8 cellular contexts compared by ENCODE assay signal in the genomic region with DNA sequence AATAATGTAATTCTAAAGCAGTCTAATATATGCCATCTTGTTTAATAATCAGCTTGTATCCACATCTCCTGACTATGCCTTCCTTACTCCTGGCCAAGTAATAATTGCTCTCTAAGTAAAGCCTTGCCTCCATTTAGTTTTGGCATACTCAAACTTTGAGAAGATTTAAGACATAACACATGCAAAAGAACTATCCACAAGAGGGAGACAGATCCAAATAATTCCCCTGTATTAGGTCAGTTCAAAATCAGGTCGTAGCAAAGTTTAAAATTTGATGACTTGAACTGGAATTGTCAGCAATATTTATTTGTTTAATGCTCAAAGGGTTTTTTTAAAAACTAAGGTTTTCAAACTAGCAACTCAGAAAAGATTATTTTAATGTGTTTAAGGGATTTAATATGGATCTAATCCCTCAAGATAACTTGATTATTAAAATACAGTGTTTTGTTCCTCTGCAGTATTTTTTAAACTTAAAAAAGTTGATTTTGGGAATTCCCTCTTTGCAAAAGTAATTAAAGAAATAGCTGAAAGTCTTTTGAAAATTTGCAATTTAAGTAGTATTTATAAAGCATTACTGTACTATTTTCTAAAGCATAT.
DNase-seq lines count a peak whose midpoint lies in the region; ATAC-seq and TF ChIP-seq lines count a peak whose summit lies in the region.

No MANE protein-coding gene starts in this region.

- no peak overlapping the region for H2AFZ ChIP-seq in parathyroid adenoma

- ATAC-seq in GM21360 (IDR thresholded peaks at IDR 0.05; ENCODE audit: unreplicated experiment) = no peak
- no peak for ATAC-seq in naive thymus-derived CD8-positive, alpha-beta T cell

- no peak overlapping the region for H3K4me3 ChIP-seq in parathyroid adenoma (ENCODE audit: low read depth, low read length)

- H3K4me1 ChIP-seq in parathyroid adenoma = no peaks in the 10 kb centered on the region

- POLR2A ChIA-PET in naive thymus-derived CD8-positive, alpha-beta T cell (lab: Charles Lee) = no interaction called here

- H3K9me3 Mint-ChIP-seq in endothelial cell (ENCODE audit: unreplicated experiment) = no peaks in the 10 kb centered on the region
- H3K9me3 Mint-ChIP-seq in naive thymus-derived CD8-positive, alpha-beta T cell = no peaks in the 10 kb centered on the region

- DNase-seq in NCI-H2107 treated with DMSO at 0.1 percent for 48 hours (lab: John Stamatoyannopoulos, UW; ENCODE audit: unreplicated experiment) (peak; percentile 72), NCI-H2107 (lab: John Stamatoyannopoulos, UW) (no peak), NCI-H460 (ENCODE audit: extremely low read depth, low read depth) (peak; percentile 46), endothelial cell (ENCODE audit: low spot score) (no peak)
- DNase-seq in activated naive CD4-positive, alpha-beta T cell treated with anti-CD3 and anti-CD28 coated beads, Interleukin-2, amount 50 U/mL, for 16 hours = no peak
- DNase-seq in naive thymus-derived CD8-positive, alpha-beta T cell = no peak

- no peaks in the 10 kb centered on the region for H3K27me3 ChIP-seq in parathyroid adenoma (ENCODE audit: control insufficient read depth, insufficient read depth, low read length)

- peaks cover 20% of the 10 kb centered on the region for H3K4me1 Mint-ChIP-seq in endothelial cell (ENCODE audit: unreplicated experiment)
- H3K4me1 Mint-ChIP-seq in naive thymus-derived CD8-positive, alpha-beta T cell = peaks cover 0 to 14% (median 0%) of the 10 kb centered on the region in 4 donors

- peaks cover 3% of the 10 kb centered on the region for H3K27me3 Mint-ChIP-seq in endothelial cell (ENCODE audit: unreplicated experiment)
- H3K27me3 Mint-ChIP-seq in naive thymus-derived CD8-positive, alpha-beta T cell = peaks cover 0 to 3% (median 0%) of the 10 kb centered on the region in 5 donors

- TF ChIP-seq CTCF in endothelial cell (IDR thresholded peaks at IDR 0.05; ENCODE audit: unreplicated experiment) = peak; percentile 13
- peak; percentile 72 for TF ChIP-seq CTCF in parathyroid adenoma (IDR thresholded peaks at IDR 0.05)

- no peak overlapping the region for H3K4me2 ChIP-seq in parathyroid adenoma (ENCODE audit: low read length)

- H3K36me3 ChIP-seq in parathyroid adenoma (ENCODE audit: control insufficient read depth, insufficient read depth, low read length) = no peaks in the 10 kb centered on the region

- no peak overlapping the region for H3K9ac ChIP-seq in parathyroid adenoma

- H3K4me3 Mint-ChIP-seq in endothelial cell (ENCODE audit: unreplicated experiment) = no peak overlapping the region
- no peak overlapping the region for H3K4me3 Mint-ChIP-seq in naive thymus-derived CD8-positive, alpha-beta T cell

- no peaks in the 10 kb centered on the region for H3K79me2 ChIP-seq in parathyroid adenoma

- no peaks in the 10 kb centered on the region for H3K36me3 Mint-ChIP-seq in endothelial cell (ENCODE audit: low read depth, unreplicated experiment)
- no peaks in the 10 kb centered on the region for H3K36me3 Mint-ChIP-seq in naive thymus-derived CD8-positive, alpha-beta T cell

- H3K27ac Mint-ChIP-seq in endothelial cell (ENCODE audit: unreplicated experiment) = peak overlapping the region; percentile 15
- H3K27ac Mint-ChIP-seq in naive thymus-derived CD8-positive, alpha-beta T cell = peak overlapping the region in 1 of 10 donors; percentile 8

- no peaks in the 10 kb centered on the region for H3K9me3 ChIP-seq in parathyroid adenoma (ENCODE audit: control insufficient read depth, low read length)

- H3K27ac ChIP-seq in parathyroid adenoma = no peak overlapping the region

Comparison
In these comparisons a context has a peak if more than half of its experiments do, and no peak if none do; other contexts are left out.
1. DNase-seq: peak in NCI-H2107 treated with DMSO at 0.1 percent for 48 hours (single experiment) and NCI-H460 (single experiment); none in NCI-H2107 (single experiment), endothelial cell (single experiment), activated naive CD4-positive, alpha-beta T cell treated with anti-CD3 and anti-CD28 coated beads, Interleukin-2, amount 50 U/mL, for 16 hours (single experiment) and naive thymus-derived CD8-positive, alpha-beta T cell (0 of 10).